8 cellular contexts compared by ENCODE assay signal in genomic region chr1:154418062-154418897, GRCh38. TPM values are rescaled to one million over a fixed set of nuclear protein-coding genes. Genes with fewer than 3 reads are reported as not detected.
DNase-seq lines count a peak whose midpoint lies in the region; ATAC-seq and TF ChIP-seq lines count a peak whose summit lies in the region.

No MANE protein-coding gene starts in this region.

- H3K9me3 ChIP-seq in PC-9 (ENCODE audit: insufficient read depth, low read depth) (no peaks in the 10 kb centered on the region), duodenal mucosa (ENCODE audit: control insufficient read depth in 1 of 2, low read length in 2 of 2) (no peaks in the 10 kb centered on the region)

- peak overlapping the region; percentile 43 to 68 for H3K9ac ChIP-seq in duodenal mucosa (ENCODE audit: low read depth in 1 of 2, low read length in 2 of 2)

- POLR2A ChIA-PET in PC-9 (lab: Charles Lee; ENCODE audit: unreplicated experiment): interaction anchor here (0.5 to 0.7 kb wide), 5 partner anchors 26 to 646 kb away, joined by 3 to 5 read pairs (median 4); partner anchors contain the start of gene ADAR

- no peaks in the 10 kb centered on the region for H3K36me3 Mint-ChIP-seq in GM23338 (ENCODE audit: low read depth)

- H4K20me1 ChIP-seq in GM23338 (replicated peaks; ENCODE audit: insufficient read depth) (no peaks in the 10 kb centered on the region), PC-9 (ENCODE audit: insufficient read depth) (no peaks in the 10 kb centered on the region; the same call in 1 of the 2 replicates)

- H3K4me2 ChIP-seq in GM23338 (no peak overlapping the region), PC-9 (peak overlapping the region; percentile 70)

- intact Hi-C loops in PC-9 (cut with micrococcal nuclease; ENCODE audit: unreplicated experiment): loop anchor here (1.0 to 2.0 kb wide), 3 partner anchors 12 to 61 kb away; no protein-coding TSS in a partner anchor
- intact Hi-C loops in posterior vena cava (cut with DNase I): no loop called here

- ATAC-seq in GM23338: no peak
- no peak for ATAC-seq in GM21528 (IDR thresholded peaks at IDR 0.05; ENCODE audit: low FRiP score, unreplicated experiment)

- no peak overlapping the region for H3K27ac ChIP-seq in GM23338 (ENCODE audit: low read depth)
- peak overlapping the region; percentile 66 for H3K27ac ChIP-seq in PC-9
- peak overlapping the region; percentile 89 for H3K27ac ChIP-seq in duodenal mucosa (ENCODE audit: low read depth, low read length)

- TF ChIP-seq CTCF in GM23338 (conservative IDR thresholded peaks at IDR 0.05; ENCODE audit: low read depth in 2 of 2) (no peak), PC-9 (conservative IDR thresholded peaks at IDR 0.05) (no peak)

- CTCF ChIA-PET in PC-9 (lab: Charles Lee): interaction anchor here (0.5 kb wide), 1 partner anchor 27 kb away, joined by 5 read pairs; no protein-coding TSS in a partner anchor

- H3K4me1 ChIP-seq in GM23338 (ENCODE audit: insufficient read depth) (no peaks in the 10 kb centered on the region; the same call in 1 of the 2 replicates), PC-9 (replicated peaks; ENCODE audit: insufficient read depth) (peaks cover 44% of the 10 kb centered on the region), duodenal mucosa (ENCODE audit: control insufficient read depth in 1 of 2, insufficient read depth in 2 of 2, low read length in 2 of 2) (peaks cover 49 to 58% of the 10 kb centered on the region in 2 donors)

- H3K27me3 Mint-ChIP-seq in GM23338 (ENCODE audit: insufficient read depth, low read depth, poor library complexity): peaks cover 7% of the 10 kb centered on the region

- H3K9me2 ChIP-seq in GM23338 (ENCODE audit: insufficient read depth) (no peaks in the 10 kb centered on the region), PC-9 (ENCODE audit: insufficient read depth) (no peaks in the 10 kb centered on the region)

- no TSS peak for BruUV-seq in PC-9 (replicated peaks; lab: Mats Ljungman, UMichigan)

- H3K4me3 Mint-ChIP-seq in GM23338: no peak overlapping the region

- H3K4me3 ChIP-seq in GM23338: no peak overlapping the region
- no peak overlapping the region; the same call in 1 of the 2 replicates for H3K4me3 ChIP-seq in PC-9
- peak overlapping the region in 1 of 2 donors; percentile 23 for H3K4me3 ChIP-seq in duodenal mucosa (ENCODE audit: low read depth in 1 of 2, low read length in 2 of 2)

- H3K4me1 Mint-ChIP-seq in GM23338: peaks cover 23% of the 10 kb centered on the region

- H3K27ac Mint-ChIP-seq in GM23338: peak overlapping the region; percentile 32; the same call in 1 of the 2 replicates

- H3F3A ChIP-seq in GM23338 (replicated peaks; ENCODE audit: low read depth) (no peaks in the 10 kb centered on the region), PC-9 (ENCODE audit: insufficient read depth, low read depth) (peaks cover 30% of the 10 kb centered on the region)

- H3K27me3 ChIP-seq in GM23338 (ENCODE audit: insufficient read depth) (no peaks in the 10 kb centered on the region), PC-9 (ENCODE audit: insufficient read depth, low read depth) (no peaks in the 10 kb centered on the region), duodenal mucosa (ENCODE audit: control insufficient read depth in 1 of 2, insufficient read depth in 2 of 2, low read length in 2 of 2) (no peaks in the 10 kb centered on the region)

- H2AFZ ChIP-seq in GM23338 (peak overlapping the region; percentile 81), PC-9 (no peak overlapping the region)

- H3K36me3 ChIP-seq in GM23338 (ENCODE audit: insufficient read depth) (no peaks in the 10 kb centered on the region), PC-9 (ENCODE audit: low read depth) (no peaks in the 10 kb centered on the region), duodenal mucosa (ENCODE audit: control insufficient read depth in 1 of 2, insufficient read depth in 2 of 2, low read length in 2 of 2) (peaks cover 0 to 2% of the 10 kb centered on the region in 2 donors)

- no peak for DNase-seq in GM23338 (ENCODE audit: low spot score)
- peak; percentile 92 to 98 for DNase-seq in PC-9
- DNase-seq in posterior vena cava (ENCODE audit: low spot score): peak; percentile 51
- DNase-seq in COLO829 (ENCODE audit: low spot score): no peak
- DNase-seq in cortex of kidney (lab: John Stamatoyannopoulos, UW): no peak
- no peak for DNase-seq in mesenteric fat pad (ENCODE audit: low spot score)

- H3K9me3 Mint-ChIP-seq in GM23338: no peaks in the 10 kb centered on the region

- H3K79me2 ChIP-seq in GM23338 (replicated peaks; ENCODE audit: insufficient read depth): no peaks in the 10 kb centered on the region
- no peaks in the 10 kb centered on the region for H3K79me2 ChIP-seq in PC-9 (ENCODE audit: low read depth)

TF ChIP-seq in GM23338, 12 proteins besides CTCF, POLR2A, EP300 and RAD21 (continues in another document):
- TF ChIP-seq, protein P1, sequence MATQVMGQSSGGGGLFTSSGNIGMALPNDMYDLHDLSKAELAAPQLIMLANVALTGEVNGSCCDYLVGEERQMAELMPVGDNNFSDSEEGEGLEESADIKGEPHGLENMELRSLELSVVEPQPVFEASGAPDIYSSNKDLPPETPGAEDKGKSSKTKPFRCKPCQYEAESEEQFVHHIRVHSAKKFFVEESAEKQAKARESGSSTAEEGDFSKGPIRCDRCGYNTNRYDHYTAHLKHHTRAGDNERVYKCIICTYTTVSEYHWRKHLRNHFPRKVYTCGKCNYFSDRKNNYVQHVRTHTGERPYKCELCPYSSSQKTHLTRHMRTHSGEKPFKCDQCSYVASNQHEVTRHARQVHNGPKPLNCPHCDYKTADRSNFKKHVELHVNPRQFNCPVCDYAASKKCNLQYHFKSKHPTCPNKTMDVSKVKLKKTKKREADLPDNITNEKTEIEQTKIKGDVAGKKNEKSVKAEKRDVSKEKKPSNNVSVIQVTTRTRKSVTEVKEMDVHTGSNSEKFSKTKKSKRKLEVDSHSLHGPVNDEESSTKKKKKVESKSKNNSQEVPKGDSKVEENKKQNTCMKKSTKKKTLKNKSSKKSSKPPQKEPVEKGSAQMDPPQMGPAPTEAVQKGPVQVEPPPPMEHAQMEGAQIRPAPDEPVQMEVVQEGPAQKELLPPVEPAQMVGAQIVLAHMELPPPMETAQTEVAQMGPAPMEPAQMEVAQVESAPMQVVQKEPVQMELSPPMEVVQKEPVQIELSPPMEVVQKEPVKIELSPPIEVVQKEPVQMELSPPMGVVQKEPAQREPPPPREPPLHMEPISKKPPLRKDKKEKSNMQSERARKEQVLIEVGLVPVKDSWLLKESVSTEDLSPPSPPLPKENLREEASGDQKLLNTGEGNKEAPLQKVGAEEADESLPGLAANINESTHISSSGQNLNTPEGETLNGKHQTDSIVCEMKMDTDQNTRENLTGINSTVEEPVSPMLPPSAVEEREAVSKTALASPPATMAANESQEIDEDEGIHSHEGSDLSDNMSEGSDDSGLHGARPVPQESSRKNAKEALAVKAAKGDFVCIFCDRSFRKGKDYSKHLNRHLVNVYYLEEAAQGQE (IDR thresholded peaks at IDR 0.05; ENCODE audit: unreplicated experiment): no peak
- TF ChIP-seq ETS1 (IDR thresholded peaks at IDR 0.05) (no peak), EZH2phosphoT487 (IDR thresholded peaks at IDR 0.05; ENCODE audit: unreplicated experiment) (no peak), ZNF114 (CRISPR knock-in tag; IDR thresholded peaks at IDR 0.05) (no peak), ZNF331 (CRISPR knock-in tag; IDR thresholded peaks at IDR 0.05; ENCODE audit: low read depth) (no peak), STAT1 (IDR thresholded peaks at IDR 0.05; ENCODE audit: unreplicated experiment) (no peak), NANOG (IDR thresholded peaks at IDR 0.05; ENCODE audit: borderline replicate concordance) (no peak)

RNA-seq across cellular contexts. Expression of gene IL6R, which starts 13.1 kb away (rescaled TPM):
- total RNA-seq in GM23338 (2014; rRNA removed; shearing (Covaris generic)): 3.2 and 13.8 TPM in 2 replicates
- 1.0 and 1.2 TPM in 2 replicates for polyA plus RNA-seq in GM23338 (2016; fragmentation: Nextera tagmentation; extraction: Ambion mirVana)
- total RNA-seq in PC-9 (2021) (1.5 and 3.2 TPM in 2 replicates), posterior vena cava (10 to 100 TPM; 19.6 to 24.1 TPM), mesenteric fat pad (35.6 TPM)

Comparison
In these comparisons a context has a peak if more than half of its experiments do, and no peak if none do; other contexts are left out.
1. DNase-seq: peak in PC-9 (2 of 2) and posterior vena cava (single experiment); none in GM23338 (single experiment), COLO829 (single experiment), cortex of kidney (single experiment) and mesenteric fat pad (single experiment).